Comparison of ENCODE assay signal across 8 cellular contexts in genomic region chrX:24169211-24169610, GRCh38. TPM values are rescaled to one million over a fixed set of nuclear protein-coding genes. Genes with fewer than 3 reads are reported as not detected.
DNase-seq lines count a peak whose midpoint lies in the region; ATAC-seq and TF ChIP-seq lines count a peak whose summit lies in the region.

No MANE protein-coding gene starts in this region.

- no peaks in the 10 kb centered on the region for H3K9me3 ChIP-seq in CD4-positive, alpha-beta memory T cell (ENCODE audit: control insufficient read depth in 1 of 2, low read length in 2 of 2)

- no peaks in the 10 kb centered on the region for H3K27me3 ChIP-seq in CD4-positive, alpha-beta memory T cell (ENCODE audit: insufficient read depth, low read length)

- H3K27me3 Mint-ChIP-seq in CD4-positive, alpha-beta memory T cell, result no peaks in the 10 kb centered on the region
- H3K27me3 Mint-ChIP-seq in chondrocyte (ENCODE audit: low read depth), result no peaks in the 10 kb centered on the region

- peak; percentile 71 for ATAC-seq in GM19438 (IDR thresholded peaks at IDR 0.05; ENCODE audit: low read depth, unreplicated experiment)
- ATAC-seq in HG03159 (IDR thresholded peaks at IDR 0.05; ENCODE audit: unreplicated experiment), result peak; percentile 75

- peaks cover 5% of the 10 kb centered on the region for H3K36me3 ChIP-seq in CD4-positive, alpha-beta memory T cell (ENCODE audit: insufficient read depth, low read length)

- POLR2A ChIA-PET in CD4-positive, alpha-beta memory T cell (lab: Charles Lee; ENCODE audit: partially characterized antibody), result interaction anchor here (0.6 kb wide), 1 partner anchor 11 kb away, joined by 4 read pairs; no protein-coding TSS in a partner anchor

- peaks cover 63% of the 10 kb centered on the region for H3K4me1 ChIP-seq in CD4-positive, alpha-beta memory T cell (ENCODE audit: insufficient read depth, low read length)

- peaks cover 11 to 18% of the 10 kb centered on the region in 2 donors for H3K36me3 Mint-ChIP-seq in CD4-positive, alpha-beta memory T cell
- peaks cover 9% of the 10 kb centered on the region for H3K36me3 Mint-ChIP-seq in chondrocyte (ENCODE audit: low read depth)

- CTCF ChIA-PET in CD4-positive, alpha-beta memory T cell (lab: Charles Lee; ENCODE audit: partially characterized antibody), result no interaction called here

- DNase-seq in CD4-positive, alpha-beta memory T cell, result no peak
- DNase-seq in chondrocyte (ENCODE audit: low spot score) (no peak), kidney tubule cell (ENCODE audit: low spot score) (no peak), SIG-M5 (lab: John Stamatoyannopoulos, UW) (no peak), iPS-NIHi11 (ENCODE audit: low spot score) (no peak), NCI-H187 (lab: John Stamatoyannopoulos, UW) (no peak)

- no peak for TF ChIP-seq CTCF in chondrocyte (IDR thresholded peaks at IDR 0.05)

- no peak overlapping the region for H3K27ac ChIP-seq in CD4-positive, alpha-beta memory T cell (ENCODE audit: low read depth, low read length)

- intact Hi-C loops in CD4-positive, alpha-beta memory T cell (cut with micrococcal nuclease), result loop anchor here (5.0 kb wide), 1 partner anchor 33 kb away; no protein-coding TSS in a partner anchor

- H3K4me3 Mint-ChIP-seq in CD4-positive, alpha-beta memory T cell, result peak overlapping the region in 5 of 8 donors; percentile 25 to 78 (median 35)
- H3K4me3 Mint-ChIP-seq in chondrocyte (ENCODE audit: unreplicated experiment), result no peak overlapping the region

- peaks cover 39 to 77% (median 50%) of the 10 kb centered on the region in 4 donors for H3K4me1 Mint-ChIP-seq in CD4-positive, alpha-beta memory T cell
- peaks cover 78% of the 10 kb centered on the region for H3K4me1 Mint-ChIP-seq in chondrocyte (ENCODE audit: low read depth)

- no peak overlapping the region for H3K4me3 ChIP-seq in CD4-positive, alpha-beta memory T cell (ENCODE audit: low read length in 2 of 2)

- no peaks in the 10 kb centered on the region for H3K9me3 Mint-ChIP-seq in CD4-positive, alpha-beta memory T cell
- no peaks in the 10 kb centered on the region for H3K9me3 Mint-ChIP-seq in chondrocyte (ENCODE audit: low read depth)

- H3K27ac Mint-ChIP-seq in CD4-positive, alpha-beta memory T cell, result peak overlapping the region; percentile 59 to 87 (median 75)
- peak overlapping the region; percentile 38 for H3K27ac Mint-ChIP-seq in chondrocyte (ENCODE audit: unreplicated experiment)

RNA-seq across cellular contexts. Expression of gene ZFX, which starts 19.7 kb away (rescaled TPM):
- total RNA-seq in CD4-positive, alpha-beta memory T cell, result 10 to 100 TPM; 69.5 to 72.2 TPM
- polyA plus RNA-seq in CD4-positive, alpha-beta memory T cell, result 10 to 100 TPM; 33.7 to 43.8 TPM
- 70.4 to 75.3 TPM (median 72.8 TPM) in 3 replicates for total RNA-seq in chondrocyte
